ENCODE assay signal across 30 cellular contexts in the genomic region with DNA sequence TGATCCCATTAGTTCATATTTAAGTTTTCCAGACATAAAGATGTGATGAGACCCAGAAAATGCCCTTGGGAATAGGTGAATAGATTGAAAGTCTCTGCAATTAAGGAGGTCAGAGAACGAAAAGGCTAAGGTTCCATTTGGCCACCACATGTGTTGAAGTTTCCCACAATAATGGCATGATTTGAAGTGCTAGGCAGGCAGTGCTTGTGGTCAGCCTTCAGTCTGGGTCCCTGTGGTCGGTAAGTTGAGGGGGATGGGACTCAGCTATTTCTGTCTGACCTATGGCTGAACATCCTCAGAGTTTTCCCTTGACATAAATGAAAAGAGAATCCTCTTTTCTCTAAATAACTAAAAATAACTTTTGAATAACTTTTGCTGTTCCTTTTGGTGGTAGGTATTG.
"Had no signal": no experiment of that assay in that cellular context is flagged by ENCODE, and none has a peak within 500 bp of the region (broad histone marks: within the 10 kb centered on the region; RNA-seq: fewer than 3 reads in every experiment).

No MANE protein-coding gene starts in this region.

- H3K36me3 Mint-ChIP-seq: activated CD4-positive, alpha-beta memory T cell treated with anti-CD3 and anti-CD28 coated beads for 36 hours had no signal

- H3K4me3 Mint-ChIP-seq: activated CD4-positive, alpha-beta memory T cell treated with anti-CD3 and anti-CD28 coated beads for 36 hours; activated CD4-positive, alpha-beta T cell treated with anti-CD3 and anti-CD28 coated beads, Interleukin-2, amount 10 ng/mL, durations not matched to agents 7 days and 5 days; activated naive CD8-positive, alpha-beta T cell; activated T-cell treated with anti-CD3 and anti-CD28 coated beads, Interleukin-2, amount 50 U/mL, for 4 hours; T-helper 17 cell had no signal

- H3K9me3 Mint-ChIP-seq: activated CD4-positive, alpha-beta memory T cell treated with anti-CD3 and anti-CD28 coated beads for 36 hours; activated CD4-positive, alpha-beta T cell treated with anti-CD3 and anti-CD28 coated beads, Interleukin-2, amount 10 ng/mL, durations not matched to agents 7 days and 5 days; activated T-cell treated with anti-CD3 and anti-CD28 coated beads, Interleukin-2, amount 50 U/mL, for 4 hours had no signal

- H3K27ac Mint-ChIP-seq: activated CD4-positive, alpha-beta memory T cell treated with anti-CD3 and anti-CD28 coated beads for 36 hours; activated CD4-positive, alpha-beta T cell treated with anti-CD3 and anti-CD28 coated beads, Interleukin-2, amount 10 ng/mL, durations not matched to agents 7 days and 5 days; activated naive CD8-positive, alpha-beta T cell; T-helper 17 cell had no signal

- H3K27me3 ChIP-seq: brain microvascular endothelial cell, MG63 had no signal

- H3K4me3 ChIP-seq: cardiac muscle cell, MG63 had no signal

- DNase-seq: activated CD4-positive, alpha-beta memory T cell treated with anti-CD3 and anti-CD28 coated beads for 36 hours; activated CD4-positive, alpha-beta T cell treated with anti-CD3 and anti-CD28 coated beads, Interleukin-2, amount 10 ng/mL, durations not matched to agents 7 days and 5 days; activated CD4-positive, CD25-positive, alpha-beta regulatory T cell; activated CD8-positive, alpha-beta memory T cell treated with anti-CD3 and anti-CD28 coated beads for 24 hours; activated effector memory CD4-positive, alpha-beta T cell treated with anti-CD3 and anti-CD28 coated beads, Interleukin-2, amount 50 U/mL, for 16 hours; activated naive CD4-positive, alpha-beta T cell treated with Interleukin-2 at 50 U/mL for 16 hours; activated T-cell treated with anti-CD3 and anti-CD28 coated beads, Interleukin-2, amount 50 U/mL, for 4 hours; amygdala; brain microvascular endothelial cell; cerebellar nuclear complex; KG1; MG63; MV-4-11; NCI-H1092 treated with DMSO at 0.1 percent for 48 hours; NCI-H1417 treated with DMSO at 0.1 percent for 48 hours; NCI-H1694; NCI-H2029; NCI-H2107; NCI-H2171 treated with DMSO at 0.1 percent for 48 hours; NCI-H345; NCI-H510A; NCI-H526 treated with DMSO at 0.1 percent for 48 hours; NK-92 treated with Interleukin-12 subunit alpha and Interleukin-12 subunit beta, amount 100 ng/mL, for 24 hours; PC-3; SIG-M5; T-helper 17 cell; T-helper 9 cell had no signal

- ATAC-seq: activated T-cell treated with anti-CD3 and anti-CD28 coated beads, Interleukin-2, amount 50 U/mL, for 4 hours; PC-3; T-helper 17 cell had no signal

- H3K36me3 ChIP-seq: brain microvascular endothelial cell, cardiac muscle cell, MG63 had no signal

- H3K27ac ChIP-seq: brain microvascular endothelial cell, cardiac muscle cell, VCaP had no signal

- H3K9me3 ChIP-seq: MG63 had no signal

- H3K27me3 Mint-ChIP-seq: activated CD4-positive, alpha-beta memory T cell treated with anti-CD3 and anti-CD28 coated beads for 36 hours; activated CD4-positive, alpha-beta T cell treated with anti-CD3 and anti-CD28 coated beads, Interleukin-2, amount 10 ng/mL, durations not matched to agents 7 days and 5 days; activated naive CD8-positive, alpha-beta T cell; T-helper 17 cell had no signal
